9 cellular contexts compared by ENCODE assay signal in genomic region chr16:27241658-27242057, GRCh38. TPM values are rescaled to one million over a fixed set of nuclear protein-coding genes. Genes with fewer than 3 reads are reported as not detected.
DNase-seq lines count a peak whose midpoint lies in the region; ATAC-seq and TF ChIP-seq lines count a peak whose summit lies in the region.
"Had no signal": no experiment of that assay in that cellular context is flagged by ENCODE, and none has a peak within 500 bp of the region (broad histone marks: within the 10 kb centered on the region; RNA-seq: fewer than 3 reads in every experiment).

No MANE protein-coding gene starts in this region.

- H3K36me3 ChIP-seq in muscle layer of duodenum (ENCODE audit: control insufficient read depth in 1 of 2, insufficient read depth in 2 of 2, low read length in 2 of 2) (no peaks in the 10 kb centered on the region), tibial artery (no peaks in the 10 kb centered on the region), OCI-LY7 (ENCODE audit: insufficient read depth, low read length) (no peaks in the 10 kb centered on the region)

- H3K79me2 ChIP-seq in OCI-LY7 (ENCODE audit: insufficient read depth, low read depth, low read length) = no peaks in the 10 kb centered on the region

- TF ChIP-seq CTCF in brain (conservative IDR thresholded peaks at IDR 0.05) (no peak), tibial artery (IDR thresholded peaks at IDR 0.05) (no peak), OCI-LY7 (conservative IDR thresholded peaks at IDR 0.05; ENCODE audit: low read length) (no peak)

- H3K27ac Mint-ChIP-seq in activated naive CD4-positive, alpha-beta T cell treated with anti-CD3 and anti-CD28 coated beads, Interleukin-2, amount 10 ng/mL, durations not matched to agents 7 days and 5 days = no peak overlapping the region
- H3K27ac Mint-ChIP-seq in brain = peak overlapping the region in 3 of 5 experiments; percentile 51 to 86 (median 73)

- CTCF ChIA-PET in activated naive CD4-positive, alpha-beta T cell treated with anti-CD3 and anti-CD28 coated beads, Interleukin-2, amount 10 ng/mL, durations not matched to agents 7 days and 5 days (lab: Charles Lee) = interaction anchor here (0.7 to 1.2 kb wide), 3 partner anchors 12 to 127 kb away, joined by 3 to 4 read pairs (median 4); no protein-coding TSS in a partner anchor
- CTCF ChIA-PET in OCI-LY7 (lab: Charles Lee; ENCODE audit: unreplicated experiment) = no interaction called here

- peaks cover 56% of the 10 kb centered on the region for H3K36me3 Mint-ChIP-seq in activated naive CD4-positive, alpha-beta T cell treated with anti-CD3 and anti-CD28 coated beads, Interleukin-2, amount 10 ng/mL, durations not matched to agents 7 days and 5 days
- H3K36me3 Mint-ChIP-seq in brain = no peaks in the 10 kb centered on the region

- H4K20me1 ChIP-seq in OCI-LY7 (ENCODE audit: insufficient read depth, low read length) = no peaks in the 10 kb centered on the region

- H3K9me2 ChIP-seq in OCI-LY7 (ENCODE audit: insufficient read depth, low read length) = no peaks in the 10 kb centered on the region

- H3K4me3 ChIP-seq in muscle layer of duodenum (ENCODE audit: low read depth in 1 of 2, low read length in 2 of 2) (no peak overlapping the region), tibial artery (no peak overlapping the region), OCI-LY7 (ENCODE audit: low read depth, low read length, poor library complexity, severe bottlenecking) (no peak overlapping the region)

- H3K9me3 ChIP-seq in muscle layer of duodenum (ENCODE audit: control insufficient read depth in 1 of 2, low read length in 2 of 2) (no peaks in the 10 kb centered on the region), tibial artery (no peaks in the 10 kb centered on the region), OCI-LY7 (ENCODE audit: low read length) (no peaks in the 10 kb centered on the region)

- POLR2A ChIA-PET in OCI-LY7 (lab: Charles Lee) = interaction anchor here (1.3 kb wide), 1 partner anchor 13 kb away, joined by 3 read pairs; no protein-coding TSS in a partner anchor

- peaks cover 87% of the 10 kb centered on the region for H3K4me1 Mint-ChIP-seq in activated naive CD4-positive, alpha-beta T cell treated with anti-CD3 and anti-CD28 coated beads, Interleukin-2, amount 10 ng/mL, durations not matched to agents 7 days and 5 days
- H3K4me1 Mint-ChIP-seq in brain = peaks cover 68% of the 10 kb centered on the region

- H3K27me3 ChIP-seq in muscle layer of duodenum (ENCODE audit: low read depth, low read length) = no peaks in the 10 kb centered on the region
- H3K27me3 ChIP-seq in tibial artery = no peaks in the 10 kb centered on the region

- peaks cover 5 to 35% of the 10 kb centered on the region in 2 donors for H3K4me1 ChIP-seq in muscle layer of duodenum (ENCODE audit: control insufficient read depth in 1 of 2, insufficient read depth in 2 of 2, low read length in 2 of 2)
- peaks cover 0 to 82% (median 60%) of the 10 kb centered on the region in 4 donors for H3K4me1 ChIP-seq in tibial artery
- H3K4me1 ChIP-seq in OCI-LY7 (ENCODE audit: insufficient read depth, low read length, poor library complexity, severe bottlenecking) = peaks cover 20% of the 10 kb centered on the region

- DNase-seq in activated naive CD4-positive, alpha-beta T cell treated with anti-CD3 and anti-CD28 coated beads, Interleukin-2, amount 10 ng/mL, durations not matched to agents 7 days and 5 days = peak; percentile 8
- DNase-seq in activated naive CD4-positive, alpha-beta T cell treated with anti-CD3 and anti-CD28 coated beads, Interleukin-2, amount 50 U/mL, for 16 hours = no peak
- DNase-seq in tibial artery = no peak
- no peak for DNase-seq in OCI-LY7 (ENCODE audit: low spot score)
- DNase-seq: cortex of kidney had no signal

- H3K27ac ChIP-seq in muscle layer of duodenum (ENCODE audit: low read length) = peak overlapping the region; percentile 82
- peak overlapping the region; percentile 78 to 80 for H3K27ac ChIP-seq in tibial artery
- no peak overlapping the region for H3K27ac ChIP-seq in OCI-LY7 (ENCODE audit: low read depth, low read length, poor library complexity, severe bottlenecking)

- no peaks in the 10 kb centered on the region for H3K9me3 Mint-ChIP-seq in activated naive CD4-positive, alpha-beta T cell treated with anti-CD3 and anti-CD28 coated beads, Interleukin-2, amount 10 ng/mL, durations not matched to agents 7 days and 5 days
- H3K9me3 Mint-ChIP-seq in brain = no peaks in the 10 kb centered on the region

- no peak overlapping the region for H2AFZ ChIP-seq in OCI-LY7 (ENCODE audit: low read length)

- ATAC-seq in HG03442 (IDR thresholded peaks at IDR 0.05; ENCODE audit: unreplicated experiment) (no peak), GM21423 (IDR thresholded peaks at IDR 0.05; ENCODE audit: unreplicated experiment) (no peak)

- intact Hi-C loops in tibial artery (cut with DNase I; ENCODE audit: low total_unique reads) (loop anchor here (5.0 kb wide), 1 partner anchor 86 kb away; no protein-coding TSS in a partner anchor), OCI-LY7 (cut with micrococcal nuclease; ENCODE audit: unreplicated experiment) (no loop called here)

- no peak overlapping the region for H3K4me2 ChIP-seq in OCI-LY7 (ENCODE audit: low read length)

- no peak overlapping the region for H3K4me3 Mint-ChIP-seq in activated naive CD4-positive, alpha-beta T cell treated with anti-CD3 and anti-CD28 coated beads, Interleukin-2, amount 10 ng/mL, durations not matched to agents 7 days and 5 days
- H3K4me3 Mint-ChIP-seq in brain = peak overlapping the region in 1 of 5 experiments; percentile 43

- no peaks in the 10 kb centered on the region for H3K27me3 Mint-ChIP-seq in activated naive CD4-positive, alpha-beta T cell treated with anti-CD3 and anti-CD28 coated beads, Interleukin-2, amount 10 ng/mL, durations not matched to agents 7 days and 5 days
- peaks cover 4% of the 10 kb centered on the region for H3K27me3 Mint-ChIP-seq in brain

- BruUV-seq in OCI-LY7 (replicated peaks; lab: Mats Ljungman, UMichigan) = no TSS peak

RNA-seq across cellular contexts. Expression of gene NSMCE1, which starts 26.9 kb away (rescaled TPM):
- 140 TPM for polyA plus RNA-seq in brain (ENCODE audit: insufficient read depth, low read depth, low replicate concordance)
- 51.1 and 52.1 TPM in 2 replicates for total RNA-seq in OCI-LY7 (2014; rRNA removed; shearing (Covaris generic))
- total RNA-seq in OCI-LY7 (2022) = 84.0 and 89.4 TPM in 2 replicates

RNA-seq across cellular contexts. Expression of gene KDM8, which starts 38.3 kb away (rescaled TPM):
- polyA plus RNA-seq in brain (ENCODE audit: insufficient read depth, low read depth, low replicate concordance) = 6.4 TPM
- 12.4 and 14.2 TPM in 2 replicates for total RNA-seq in OCI-LY7 (2014; rRNA removed; shearing (Covaris generic))
- total RNA-seq in OCI-LY7 (2022) = 14.5 and 24.3 TPM in 2 replicates
